In the genomic region with DNA sequence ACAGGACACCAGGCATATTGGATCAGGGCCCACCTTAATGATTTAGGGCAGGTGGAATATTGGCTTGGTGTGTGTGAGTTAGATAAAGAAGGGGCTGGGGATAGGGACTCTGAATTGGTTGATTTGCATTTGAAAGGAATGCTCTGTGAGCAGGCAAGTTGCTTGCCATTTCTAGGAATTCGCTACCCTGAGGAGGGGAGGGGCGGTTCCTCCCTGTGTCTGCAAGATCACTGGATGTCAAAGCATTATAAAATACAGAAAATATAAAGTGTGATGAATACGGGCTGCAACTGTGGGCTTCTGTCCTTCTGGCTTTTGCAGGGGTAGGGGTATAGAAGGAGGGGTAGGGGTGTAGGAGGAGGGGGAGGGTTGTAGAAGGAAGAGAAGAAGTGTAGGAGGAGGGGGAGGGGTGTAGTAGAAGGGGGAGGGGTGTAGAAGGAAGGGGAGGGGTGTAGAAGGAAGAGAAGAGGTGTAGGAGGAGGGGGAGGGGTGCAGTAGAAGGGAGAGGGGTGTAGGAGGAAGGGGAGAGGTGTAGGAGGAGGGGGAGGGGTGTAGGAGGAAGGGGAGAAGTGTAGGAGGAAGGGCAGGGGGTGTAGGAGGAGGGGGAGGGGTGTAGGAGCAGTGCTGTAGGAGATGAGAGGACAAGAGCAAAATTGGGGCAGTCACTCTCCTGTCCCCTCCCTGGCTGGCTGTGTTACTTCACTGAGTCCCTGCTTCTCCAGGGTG, we compare ENCODE assay signal across 24 cellular contexts.
"Had no signal": no experiment of that assay in that cellular context is flagged by ENCODE, and none has a peak within 500 bp of the region (broad histone marks: within the 10 kb centered on the region; RNA-seq: fewer than 3 reads in every experiment).

No MANE protein-coding gene starts in this region.

- H3K4me1 Mint-ChIP-seq: activated naive CD8-positive, alpha-beta T cell treated with anti-CD3 and anti-CD28 coated beads for 36 hours; stimulated activated effector memory CD8-positive, alpha-beta T cell treated with anti-CD3 and anti-CD28 coated beads, Interleukin-12 subunit alpha, Interleukin-12 subunit beta, amount 100 ng/mL, for 72 hours; T-helper 17 cell had no signal

- H3K36me3 Mint-ChIP-seq: activated naive CD8-positive, alpha-beta T cell treated with anti-CD3 and anti-CD28 coated beads for 36 hours; natural killer cell treated with Interleukin-12 subunit alpha and Interleukin-12 subunit beta and Interleukin-15 and Interleukin-18, amount 100 ng/mL, for 72 hours; stimulated activated effector memory CD8-positive, alpha-beta T cell treated with anti-CD3 and anti-CD28 coated beads, Interleukin-12 subunit alpha, Interleukin-12 subunit beta, amount 100 ng/mL, for 72 hours had no signal

- H3K9me3 ChIP-seq: breast epithelium, colonic mucosa, esophagus squamous epithelium, gastroesophageal sphincter, stomach, suprapubic skin, tibial nerve had no signal

- H3K27ac Mint-ChIP-seq: activated naive CD8-positive, alpha-beta T cell treated with anti-CD3 and anti-CD28 coated beads for 36 hours; activated T-helper 2 cell treated with anti-CD3 and anti-CD28 coated beads, Interferon-gamma antibody, Interleukin-2, Interleukin-4, amounts not matched to agents 10 μg/mL and 5 μg/mL and 100 μg/mL, durations not matched to agents 14 hours and 24 hours and 36 hours; natural killer cell treated with Interleukin-12 subunit alpha and Interleukin-12 subunit beta and Interleukin-15 and Interleukin-18, amount 100 ng/mL, for 72 hours; stimulated activated effector memory CD8-positive, alpha-beta T cell treated with anti-CD3 and anti-CD28 coated beads, Interleukin-12 subunit alpha, Interleukin-12 subunit beta, amount 100 ng/mL, for 72 hours; T-helper 17 cell had no signal

- ATAC-seq: activated T-cell treated with anti-CD3 and anti-CD28 coated beads, Interleukin-2, amount 50 U/mL, for 4 hours; gastroesophageal sphincter; left cardiac atrium; natural killer cell treated with Interleukin-12 subunit alpha and Interleukin-12 subunit beta and Interleukin-15 and Interleukin-18, amount 100 ng/mL, for 72 hours; sciatic nerve; stimulated activated effector memory CD8-positive, alpha-beta T cell treated with anti-CD3 and anti-CD28 coated beads, Interleukin-12 subunit alpha, Interleukin-12 subunit beta, amount 100 ng/mL, for 72 hours; T-helper 17 cell had no signal

- H3K36me3 ChIP-seq: breast epithelium, colonic mucosa, esophagus squamous epithelium, gastroesophageal sphincter, stomach, suprapubic skin, tibial nerve had no signal

- H3K4me3 Mint-ChIP-seq: activated naive CD8-positive, alpha-beta T cell treated with anti-CD3 and anti-CD28 coated beads for 36 hours; activated T-cell treated with anti-CD3 and anti-CD28 coated beads, Interleukin-2, amount 50 U/mL, for 4 hours; natural killer cell treated with Interleukin-12 subunit alpha and Interleukin-12 subunit beta and Interleukin-15 and Interleukin-18, amount 100 ng/mL, for 72 hours; stimulated activated effector memory CD8-positive, alpha-beta T cell treated with anti-CD3 and anti-CD28 coated beads, Interleukin-12 subunit alpha, Interleukin-12 subunit beta, amount 100 ng/mL, for 72 hours; T-helper 17 cell had no signal

- H3K4me1 ChIP-seq: breast epithelium, colonic mucosa had no signal

- H3K27ac ChIP-seq: breast epithelium, colonic mucosa, esophagus squamous epithelium, gastroesophageal sphincter, stomach, suprapubic skin, tibial nerve, VCaP had no signal

- H3K27me3 ChIP-seq: breast epithelium, colonic mucosa, esophagus squamous epithelium, gastroesophageal sphincter, stomach, tibial nerve had no signal

- H3K9me3 Mint-ChIP-seq: activated naive CD8-positive, alpha-beta T cell treated with anti-CD3 and anti-CD28 coated beads for 36 hours; activated T-cell treated with anti-CD3 and anti-CD28 coated beads, Interleukin-2, amount 50 U/mL, for 4 hours; activated T-helper 2 cell treated with anti-CD3 and anti-CD28 coated beads, Interferon-gamma antibody, Interleukin-2, Interleukin-4, amounts not matched to agents 10 μg/mL and 5 μg/mL and 100 μg/mL, durations not matched to agents 14 hours and 24 hours and 36 hours; natural killer cell treated with Interleukin-12 subunit alpha and Interleukin-12 subunit beta and Interleukin-15 and Interleukin-18, amount 100 ng/mL, for 72 hours; stimulated activated effector memory CD8-positive, alpha-beta T cell treated with anti-CD3 and anti-CD28 coated beads, Interleukin-12 subunit alpha, Interleukin-12 subunit beta, amount 100 ng/mL, for 72 hours had no signal

- DNase-seq: activated CD4-positive, alpha-beta T cell treated with anti-CD3 and anti-CD28 coated beads for 1 hour; activated CD4-positive, alpha-beta T cell treated with anti-CD3 and anti-CD28 coated beads, Interleukin-2, amount 50 U/mL, for 1 hour; activated CD8-positive, alpha-beta memory T cell treated with anti-CD3 and anti-CD28 coated beads for 24 hours; activated CD8-positive, alpha-beta memory T cell treated with anti-CD3 and anti-CD28 coated beads, Interleukin-2, amount 50 U/mL, for 48 hours; activated naive CD4-positive, alpha-beta T cell; activated naive CD8-positive, alpha-beta T cell treated with anti-CD3 and anti-CD28 coated beads for 36 hours; activated T-cell treated with anti-CD3 and anti-CD28 coated beads, Interleukin-2, amount 50 U/mL, for 4 hours; colonic mucosa; esophagus squamous epithelium; left cardiac atrium; small intestine; stimulated activated CD4-positive, alpha-beta T cell treated with anti-CD3 and anti-CD28 coated beads, Interleukin-2, amount 100 ng/mL, for 24 hours; stomach; SW 1271; T-helper 17 cell had no signal

- H3K4me3 ChIP-seq: breast epithelium, colonic mucosa, esophagus squamous epithelium, gastroesophageal sphincter, stomach, suprapubic skin, tibial nerve had no signal
